Comparison of ENCODE assay signal across 1 cellular context in genomic region chr5:65535529-65535987, GRCh38.
TF ChIP-seq lines count a peak whose summit lies in the region.

No MANE protein-coding gene starts in this region.

TF ChIP-seq in GM23338, 12 proteins besides CTCF, POLR2A, EP300 and RAD21 (continued from another document):
- TF ChIP-seq ZNF462 (CRISPR knock-in tag; IDR thresholded peaks at IDR 0.05) (no peak), ETS1 (IDR thresholded peaks at IDR 0.05) (no peak), EZH2 (IDR thresholded peaks at IDR 0.05; ENCODE audit: low read depth, unreplicated experiment) (no peak), ZNF331 (CRISPR knock-in tag; IDR thresholded peaks at IDR 0.05; ENCODE audit: low read depth) (no peak), JUNB (IDR thresholded peaks at IDR 0.05; ENCODE audit: unreplicated experiment) (no peak), CREB1 (CRISPR knock-in tag; IDR thresholded peaks at IDR 0.05; ENCODE audit: low read depth) (no peak), REST (IDR thresholded peaks at IDR 0.05; ENCODE audit: unreplicated experiment) (no peak)
